ENCODE assay signal across 15 cellular contexts in genomic region chr3:177220136-177220974, GRCh38. TPM values are rescaled to one million over a fixed set of nuclear protein-coding genes. Genes with fewer than 3 reads are reported as not detected.
A peak's percentile ranks its signal among the peaks of the same experiment; 100 is the strongest.
DNase-seq lines count a peak whose midpoint lies in the region; ATAC-seq lines count a peak whose summit lies in the region.
"Had no signal": no experiment of that assay in that cellular context is flagged by ENCODE, and none has a peak within 500 bp of the region (broad histone marks: within the 10 kb centered on the region; RNA-seq: fewer than 3 reads in every experiment).

No MANE protein-coding gene starts in this region.

- H3K36me3 Mint-ChIP-seq in activated naive CD4-positive, alpha-beta T cell treated with anti-CD3 and anti-CD28 coated beads, Interleukin-2, amount 50 U/mL, for 72 hours: peaks cover 5 to 12% of the 10 kb centered on the region in 2 donors
- no peaks in the 10 kb centered on the region for H3K36me3 Mint-ChIP-seq in activated T-helper 17 cell treated with anti-CD3 and anti-CD28 coated beads, Interleukin-2, amount 50 U/mL, for 72 hours (ENCODE audit: low read depth)
- H3K36me3 Mint-ChIP-seq: mesothelial cell of epicardium had no signal

- no peaks in the 10 kb centered on the region for H3K9me3 Mint-ChIP-seq in activated naive CD4-positive, alpha-beta T cell treated with anti-CD3 and anti-CD28 coated beads, Interleukin-2, amount 50 U/mL, for 72 hours
- H3K9me3 Mint-ChIP-seq in activated T-helper 17 cell treated with anti-CD3 and anti-CD28 coated beads, Interleukin-2, amount 50 U/mL, for 72 hours: no peaks in the 10 kb centered on the region
- H3K9me3 Mint-ChIP-seq: mesothelial cell of epicardium had no signal

- H3K27ac Mint-ChIP-seq in activated naive CD4-positive, alpha-beta T cell treated with anti-CD3 and anti-CD28 coated beads, Interleukin-2, amount 50 U/mL, for 72 hours: no peak overlapping the region
- H3K27ac Mint-ChIP-seq in activated T-helper 17 cell treated with anti-CD3 and anti-CD28 coated beads, Interleukin-2, amount 50 U/mL, for 72 hours: peak overlapping the region; percentile 24
- H3K27ac Mint-ChIP-seq: mesothelial cell of epicardium had no signal

- DNase-seq in activated naive CD4-positive, alpha-beta T cell treated with anti-CD3 and anti-CD28 coated beads, Interleukin-2, amount 50 U/mL, for 72 hours (ENCODE audit: low spot score in 2 of 2): no peak
- DNase-seq in activated naive CD4-positive, alpha-beta T cell treated with Interleukin-2 at 50 U/mL for 16 hours: no peak
- DNase-seq in iris pigment epithelial cell (ENCODE audit: low read depth) (peak; percentile 34), A172 (ENCODE audit: low spot score) (no peak), SKM-1 treated with dmso at 0.1 percent for 144 hours (lab: John Stamatoyannopoulos, UW; ENCODE audit: unreplicated experiment) (no peak)
- no peak for DNase-seq in stimulated activated naive CD8-positive, alpha-beta T cell treated with anti-CD3 and anti-CD28 coated beads, Interleukin-15, Interleukin-2, amounts not matched to agents 100 U/mL and 50 U/mL, for 24 hours
- DNase-seq: erythroblast; left cardiac atrium; NCI-H1092; NCI-H2107; PC-3; stimulated activated CD4-positive, alpha-beta T cell treated with anti-CD3 and anti-CD28 coated beads, Interleukin-15, amount 100 ng/mL, for 24 hours had no signal

- H3K4me1 Mint-ChIP-seq in activated T-helper 17 cell treated with anti-CD3 and anti-CD28 coated beads, Interleukin-2, amount 50 U/mL, for 72 hours: peaks cover 13% of the 10 kb centered on the region
- H3K4me1 Mint-ChIP-seq: mesothelial cell of epicardium had no signal

- H3K27me3 Mint-ChIP-seq in activated T-helper 17 cell treated with anti-CD3 and anti-CD28 coated beads, Interleukin-2, amount 50 U/mL, for 72 hours: no peaks in the 10 kb centered on the region

- H3K4me3 Mint-ChIP-seq in activated T-helper 17 cell treated with anti-CD3 and anti-CD28 coated beads, Interleukin-2, amount 50 U/mL, for 72 hours: peak overlapping the region; percentile 1
- H3K4me3 Mint-ChIP-seq: mesothelial cell of epicardium had no signal

- peak; percentile 44 to 50 for ATAC-seq in activated naive CD4-positive, alpha-beta T cell treated with anti-CD3 and anti-CD28 coated beads, Interleukin-2, amount 50 U/mL, for 72 hours
- peak; percentile 80 for ATAC-seq in activated T-helper 17 cell treated with anti-CD3 and anti-CD28 coated beads, Interleukin-2, amount 50 U/mL, for 72 hours (replicated peaks)
- ATAC-seq in stimulated activated naive CD8-positive, alpha-beta T cell treated with anti-CD3 and anti-CD28 coated beads, Interleukin-15, Interleukin-2, amounts not matched to agents 100 U/mL and 50 U/mL, for 24 hours: peak; percentile 57
- no peak for ATAC-seq in HG03097 (IDR thresholded peaks at IDR 0.05; ENCODE audit: low FRiP score, unreplicated experiment)
- ATAC-seq: PC-3 had no signal

RNA-seq across cellular contexts. Expression of gene TBL1XR1, which starts 23.1 kb away (rescaled TPM):
- total RNA-seq in activated naive CD4-positive, alpha-beta T cell treated with anti-CD3 and anti-CD28 coated beads, Interleukin-2, amount 50 U/mL, for 72 hours: 100 to 1,000 TPM; 130 to 184 TPM
- total RNA-seq in activated T-helper 17 cell treated with anti-CD3 and anti-CD28 coated beads, Interleukin-2, amount 50 U/mL, for 72 hours: 100 to 1,000 TPM; 131 to 180 TPM
- 85.4 and 88.3 TPM in 2 replicates for total RNA-seq in A172 (2014; rRNA removed; shearing (Covaris generic))
